ENCODE assay signal across 13 cellular contexts in the genomic region with DNA sequence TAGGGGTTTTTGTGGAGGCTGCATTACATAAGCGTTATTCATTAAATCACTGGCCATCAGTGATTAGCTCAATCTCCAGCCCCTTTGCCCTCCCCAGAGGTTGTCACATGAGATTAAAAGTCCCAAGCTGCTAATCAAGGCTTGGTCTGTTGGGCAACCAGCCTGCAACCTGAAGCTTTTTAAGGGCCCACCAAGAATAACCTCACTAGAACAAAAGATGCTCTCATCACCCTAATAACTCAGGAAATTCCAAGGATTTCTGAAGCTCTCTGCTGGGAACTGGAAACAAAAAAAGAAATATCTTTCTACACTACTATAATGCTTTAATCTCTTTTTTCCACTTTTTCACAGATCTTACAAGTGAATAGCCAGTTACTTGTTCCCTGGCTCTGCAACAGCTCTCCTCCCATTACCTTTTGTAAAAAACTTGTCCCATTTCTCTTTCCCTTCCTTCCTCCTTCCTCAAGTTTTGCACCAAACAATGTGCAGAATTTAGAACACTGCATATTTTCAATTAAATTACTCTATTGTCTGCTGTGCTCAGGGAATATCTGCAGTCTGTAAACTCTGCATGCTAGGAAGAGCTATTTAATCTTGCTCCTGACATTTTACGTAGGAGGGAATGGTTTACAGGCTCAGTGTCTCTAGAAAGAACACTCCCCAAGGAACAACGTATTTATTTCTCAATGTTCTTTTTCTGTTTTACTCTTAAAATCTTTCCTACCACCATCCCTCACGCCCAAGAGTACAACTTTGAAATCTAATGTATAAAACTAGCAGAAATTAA.
A peak's percentile ranks its signal among the peaks of the same experiment; 100 is the strongest.
DNase-seq lines count a peak whose midpoint lies in the region; ATAC-seq, FAIRE-seq and TF ChIP-seq lines count a peak whose summit lies in the region.
"Had no signal": no experiment of that assay in that cellular context is flagged by ENCODE, and none has a peak within 500 bp of the region (broad histone marks: within the 10 kb centered on the region; RNA-seq: fewer than 3 reads in every experiment).

No MANE protein-coding gene starts in this region.

- ATAC-seq in IMR-90 (ENCODE audit: low read depth) (peak; percentile 59), left lung (peak; percentile 31), HepG2 (no peak), HG03175 (IDR thresholded peaks at IDR 0.05; ENCODE audit: unreplicated experiment) (no peak)
- ATAC-seq: mucosa of descending colon had no signal

- no peak overlapping the region for H3K18ac ChIP-seq in IMR-90 (ENCODE audit: low read depth, low read length)

- TF ChIP-seq POLR2A in IMR-90 (IDR thresholded peaks at IDR 0.05; ENCODE audit: low read depth, low read length) = no peak
- TF ChIP-seq POLR2A in HepG2 (IDR thresholded peaks at IDR 0.05; ENCODE audit: insufficient read depth in 1 of 2, low read depth in 2 of 2, low read length in 2 of 2) = no peak

- DNase-seq in IMR-90 = peak; percentile 33
- DNase-seq in dermis blood vessel endothelial cell = peak; percentile 83
- DNase-seq in left lung = no peak
- no peak for DNase-seq in HepG2 (ENCODE audit: low spot score)
- DNase-seq in GM13976 (ENCODE audit: low spot score) = no peak
- DNase-seq in MG63 = no peak
- DNase-seq: activated effector memory CD4-positive, alpha-beta T cell treated with Interleukin-2 at 50 U/mL for 16 hours; head of caudate nucleus; mucosa of descending colon; NCI-H1092 treated with DMSO at 0.1 percent for 48 hours had no signal

- H3K14ac ChIP-seq in IMR-90 (replicated peaks; ENCODE audit: low read depth, low read length) = no peak overlapping the region; the same call in 1 of the 2 replicates

- H3K27ac ChIP-seq in IMR-90 (ENCODE audit: insufficient read depth, low read length) = peak overlapping the region; percentile 42; the same call in 1 of the 2 replicates
- peak overlapping the region in 1 of 2 donors; percentile 9 for H3K27ac ChIP-seq in left lung
- H3K27ac ChIP-seq in stomach smooth muscle (ENCODE audit: low read length) = peak overlapping the region; percentile 6
- no peak overlapping the region for H3K27ac ChIP-seq in HepG2 (ENCODE audit: extremely low read length, insufficient read depth, low read length)

- POLR2A ChIA-PET in IMR-90 (lab: Charles Lee; ENCODE audit: unreplicated experiment) = interaction anchor here (0.5 kb wide), 1 partner anchor 1543 kb away, joined by 11 read pairs; no protein-coding TSS in a partner anchor
- POLR2A ChIA-PET in HepG2 (lab: Yijun Ruan, JAX) = no interaction called here

- H2BK120ac ChIP-seq in IMR-90 (ENCODE audit: low read depth, low read length) = no peak overlapping the region

- in situ Hi-C loops in IMR-90 (cut with MboI; ENCODE audit: low sequenced_read_pairs) (no loop called here), HepG2 (cut with HindIII; ENCODE audit: extremely low pct_ligation_motif_present, low pct_unique_long_range_greater_than_20kb) (no loop called here), GM13976 (cut with MboI; ENCODE audit: low sequenced_read_pairs, unreplicated experiment) (no loop called here)

- no peak overlapping the region for H3K4ac ChIP-seq in IMR-90 (ENCODE audit: low read depth, low read length)

- H2AK9ac ChIP-seq in IMR-90 (replicated peaks; ENCODE audit: low read depth, low read length, poor library complexity) = no peak overlapping the region

- H3K9me3 ChIP-seq in IMR-90 (ENCODE audit: control insufficient read depth, insufficient read depth, low read length) (no peaks in the 10 kb centered on the region), left lung (peaks cover 0 to 11% of the 10 kb centered on the region in 2 donors), stomach smooth muscle (ENCODE audit: control insufficient read depth in 2 of 2, low read length in 2 of 2) (no peaks in the 10 kb centered on the region), HepG2 (ENCODE audit: low read length) (no peaks in the 10 kb centered on the region), MG63 (no peaks in the 10 kb centered on the region)
- H3K9me3 ChIP-seq: mucosa of descending colon had no signal

- no peak overlapping the region for H2BK15ac ChIP-seq in IMR-90 (ENCODE audit: low read depth, low read length)

- no peak overlapping the region for H2AK5ac ChIP-seq in IMR-90 (ENCODE audit: low read depth, low read length)

- H3K4me3 ChIP-seq in IMR-90 (ENCODE audit: insufficient read depth, low read depth, low read length) (no peak overlapping the region), left lung (no peak overlapping the region), stomach smooth muscle (ENCODE audit: low read length in 2 of 2) (no peak overlapping the region), HepG2 (replicated peaks in 1 of 3; ENCODE audit: insufficient read depth in 1 of 3, low read depth in 2 of 3, low read length in 3 of 3) (no peak overlapping the region), MG63 (no peak overlapping the region)
- H3K4me3 ChIP-seq: mucosa of descending colon had no signal

- H3K27me3 ChIP-seq in IMR-90 (ENCODE audit: control insufficient read depth, insufficient read depth, low read length) = no peaks in the 10 kb centered on the region
- no peaks in the 10 kb centered on the region for H3K27me3 ChIP-seq in left lung
- H3K27me3 ChIP-seq in stomach smooth muscle (ENCODE audit: control insufficient read depth in 1 of 2, insufficient read depth in 2 of 2, low read length in 2 of 2) = no peaks in the 10 kb centered on the region
- no peaks in the 10 kb centered on the region for H3K27me3 ChIP-seq in HepG2 (ENCODE audit: control insufficient read depth in 1 of 2, insufficient read depth in 2 of 2, low read length in 2 of 2)
- H3K27me3 ChIP-seq in MG63 = no peaks in the 10 kb centered on the region

- dilution Hi-C loops in IMR-90 (cut with HindIII; ENCODE audit: low sequenced_read_pairs, unreplicated experiment) = no loop called here

- no peak overlapping the region for H2BK20ac ChIP-seq in IMR-90 (ENCODE audit: low read depth, low read length)

- H4K20me1 ChIP-seq in IMR-90 (ENCODE audit: insufficient read depth, low read length) (no peaks in the 10 kb centered on the region), HepG2 (ENCODE audit: insufficient read depth, low read length) (no peaks in the 10 kb centered on the region)

- TF ChIP-seq RAD21 in IMR-90 (IDR thresholded peaks at IDR 0.05; ENCODE audit: low read length) (no peak), HepG2 (CRISPR knock-in tag; IDR thresholded peaks at IDR 0.05) (no peak)

- peaks cover 3% of the 10 kb centered on the region for H3K4me1 ChIP-seq in IMR-90 (ENCODE audit: control insufficient read depth, insufficient read depth, low read length)
- no peaks in the 10 kb centered on the region for H3K4me1 ChIP-seq in left lung
- H3K4me1 ChIP-seq in stomach smooth muscle (ENCODE audit: control insufficient read depth, insufficient read depth, low read length) = no peaks in the 10 kb centered on the region
- H3K4me1 ChIP-seq in HepG2 (ENCODE audit: insufficient read depth, low read length) = no peaks in the 10 kb centered on the region

- WGBS in IMR-90 (ENCODE audit: extremely low coverage in 2 of 2, insufficient read length in 1 of 2), 2 experiments = 40% methylated on average over 1 of the region's 4 CpGs; no CpG with 5 or more reads in 1 of the 2 experiments
- WGBS in HepG2 (ENCODE audit: low lambda C conversion rate) = 85% methylated on average over 4 of the region's 4 CpGs

- H2AFZ ChIP-seq in IMR-90 (replicated peaks; ENCODE audit: low read length, poor library complexity) = no peak overlapping the region
- H2AFZ ChIP-seq in HepG2 (ENCODE audit: low read length) = no peak overlapping the region

- H4K91ac ChIP-seq in IMR-90 (ENCODE audit: insufficient read depth, low read depth, low read length) = no peak overlapping the region

- no peak overlapping the region for H4K5ac ChIP-seq in IMR-90 (ENCODE audit: low read depth, low read length)

- FAIRE-seq in HepG2 (lab: Jason Lieb, UNC) = no peak
- FAIRE-seq: GM12891 had no signal

- TF ChIP-seq CTCF in IMR-90 (conservative IDR thresholded peaks at IDR 0.05; ENCODE audit: low read depth, low read length) (no peak), left lung (IDR thresholded peaks at IDR 0.05) (no peak), HepG2 (CRISPR knock-in tag; IDR thresholded peaks at IDR 0.05) (no peak), GM13976 (IDR thresholded peaks at IDR 0.05; ENCODE audit: borderline replicate concordance, control extremely low read depth, extremely low read depth, insufficient read depth, missing control alignments) (no peak)

- H3K9ac ChIP-seq in IMR-90 (ENCODE audit: low read depth, low read length) (no peak overlapping the region), stomach smooth muscle (ENCODE audit: low read length in 2 of 2) (no peak overlapping the region), HepG2 (ENCODE audit: insufficient read depth, low read depth, low read length) (no peak overlapping the region)

- no peak overlapping the region for H3K23ac ChIP-seq in IMR-90 (ENCODE audit: low read depth, low read length)

- H4K8ac ChIP-seq in IMR-90 (ENCODE audit: low read depth in 2 of 2, low read length in 2 of 2) = no peak overlapping the region

- TF ChIP-seq EP300 in HepG2 (IDR thresholded peaks at IDR 0.05; ENCODE audit: low read depth in 2 of 2, low read length in 2 of 2) (no peak), HepG2 (CRISPR knock-in tag; IDR thresholded peaks at IDR 0.05; ENCODE audit: borderline replicate concordance) (no peak)

- CTCF ChIA-PET in IMR-90 (lab: Yijun Ruan, JAX) (interaction anchor here (1.4 kb wide), 1 partner anchor 22 kb away, joined by 4 read pairs; no protein-coding TSS in a partner anchor), HepG2 (lab: Yijun Ruan, JAX; ENCODE audit: low intra/inter-chr PET ratio, low total read pairs) (no interaction called here)

- H3K56ac ChIP-seq in IMR-90 (ENCODE audit: extremely low read depth, insufficient read depth, low read length) = no peak overlapping the region

- intact Hi-C loops in IMR-90 (cut with micrococcal nuclease) = no loop called here
- intact Hi-C loops in left lung (cut with DNase I) = no loop called here
- intact Hi-C loops in HepG2 (cut with micrococcal nuclease; ENCODE audit: unreplicated experiment) = no loop called here

- no peaks in the 10 kb centered on the region for H3K9me1 ChIP-seq in IMR-90 (ENCODE audit: insufficient read depth, low read length)

- H3K36me3 ChIP-seq in IMR-90 (ENCODE audit: control insufficient read depth, insufficient read depth, low read length) (no peaks in the 10 kb centered on the region), left lung (no peaks in the 10 kb centered on the region), stomach smooth muscle (ENCODE audit: control insufficient read depth in 2 of 2, insufficient read depth in 2 of 2, low read length in 2 of 2) (no peaks in the 10 kb centered on the region), HepG2 (replicated peaks in 1 of 2; ENCODE audit: control insufficient read depth in 1 of 2, insufficient read depth in 2 of 2, low read length in 2 of 2) (no peaks in the 10 kb centered on the region), MG63 (no peaks in the 10 kb centered on the region)

- BruUV-seq in IMR-90 (replicated peaks; lab: Mats Ljungman, UMichigan) (no TSS peak), HepG2 (replicated peaks; lab: Mats Ljungman, UMichigan) (no TSS peak)

- H3K4me2 ChIP-seq in IMR-90 (ENCODE audit: low read depth, low read length) = no peak overlapping the region
- no peak overlapping the region for H3K4me2 ChIP-seq in HepG2 (ENCODE audit: low read depth, low read length)

- H3K79me1 ChIP-seq in IMR-90 (ENCODE audit: low read depth in 1 of 2, low read length in 2 of 2) = no peaks in the 10 kb centered on the region; a peak in 1 of 4 replicates

- peak overlapping the region; percentile 56 for H2BK5ac ChIP-seq in IMR-90 (ENCODE audit: low read depth, low read length, poor library complexity, severe bottlenecking)

- H3K79me2 ChIP-seq in HepG2 (ENCODE audit: insufficient read depth, low read length) = no peaks in the 10 kb centered on the region

Comparison
In these comparisons a context has a peak if more than half of its experiments do, and no peak if none do; other contexts are left out.
1. ATAC-seq: peak in IMR-90 (single experiment) and left lung (single experiment); none in HepG2 (single experiment) and HG03175 (single experiment).
2. DNase-seq: peak in IMR-90 (single experiment) and dermis blood vessel endothelial cell (single experiment); none in left lung (0 of 2), HepG2 (single experiment), GM13976 (single experiment) and MG63 (single experiment).